ENCODE assay signal across 8 cellular contexts in genomic region chr17:82096709-82097186, GRCh38. TPM values are rescaled to one million over a fixed set of nuclear protein-coding genes. Genes with fewer than 3 reads are reported as not detected.
DNase-seq lines count a peak whose midpoint lies in the region; FAIRE-seq and TF ChIP-seq lines count a peak whose summit lies in the region.

No MANE protein-coding gene starts in this region.

- H3K4me3 ChIP-seq in bronchial epithelial cell (ENCODE audit: low read depth, low read length) = peak overlapping the region; percentile 84
- peak overlapping the region; percentile 83 for H3K4me3 ChIP-seq in mesodermal cell (ENCODE audit: extremely low read depth, insufficient read depth, low read length, poor library complexity, severe bottlenecking)
- peak overlapping the region; percentile 63 to 98 for H3K4me3 ChIP-seq in vagina

- H3K36me3 ChIP-seq in bronchial epithelial cell (ENCODE audit: control insufficient read depth, insufficient read depth, low read length) (peaks cover 40% of the 10 kb centered on the region), mesodermal cell (ENCODE audit: control insufficient read depth, insufficient read depth, low read length) (peaks cover 48% of the 10 kb centered on the region), vagina (peaks cover 0 to 44% of the 10 kb centered on the region in 2 donors)

- H3K27ac ChIP-seq in mesodermal cell (ENCODE audit: low read depth, low read length, severe bottlenecking) = peak overlapping the region; percentile 36
- H3K27ac ChIP-seq in vagina = peak overlapping the region; percentile 93

- TF ChIP-seq CTCF in bronchial epithelial cell (IDR thresholded peaks at IDR 0.05; ENCODE audit: insufficient read depth, low read length, severe bottlenecking) = no peak
- TF ChIP-seq CTCF in vagina (IDR thresholded peaks at IDR 0.05) = no peak

- H3K27me3 ChIP-seq in bronchial epithelial cell (ENCODE audit: control insufficient read depth, insufficient read depth, low read length) (no peaks in the 10 kb centered on the region), vagina (no peaks in the 10 kb centered on the region)

- H3K9me3 ChIP-seq in mesodermal cell (ENCODE audit: control insufficient read depth, low read length) (no peaks in the 10 kb centered on the region), vagina (no peaks in the 10 kb centered on the region)

- H3K4me1 ChIP-seq in mesodermal cell (ENCODE audit: control insufficient read depth, insufficient read depth, low read length, poor library complexity, severe bottlenecking) = peaks cover 23% of the 10 kb centered on the region
- peaks cover 52% of the 10 kb centered on the region for H3K4me1 ChIP-seq in vagina

- intact Hi-C loops in vagina (cut with DNase I) = loop anchor here (5.0 kb wide), 1 partner anchor 64 kb away; the partner anchor contains the start of gene RAC3

- TF ChIP-seq POLR2A in vagina (IDR thresholded peaks at IDR 0.05) = no peak

- no peak for FAIRE-seq in bronchial epithelial cell (lab: Jason Lieb, UNC)

- WGBS in mesodermal cell (ENCODE audit: insufficient coverage in 2 of 2), 2 experiments = 33 to 44% methylated on average over 7 to 8 of the region's 8 CpGs

- DNase-seq in stimulated activated CD4-positive, alpha-beta T cell treated with anti-CD3 and anti-CD28 coated beads, Interleukin-15, amount 100 ng/mL, for 24 hours = peak; percentile 16
- no peak for DNase-seq in stimulated activated CD4-positive, alpha-beta T cell treated with anti-CD3 and anti-CD28 coated beads, Interleukin-12 subunit alpha, Interleukin-12 subunit beta, amount 100 ng/mL, for 4 hours
- DNase-seq in bronchial epithelial cell (ENCODE audit: low read depth) (no peak), vagina (ENCODE audit: extremely low spot score in 2 of 2) (no peak), NCI-H2196 treated with DMSO at 0.1 percent for 48 hours (lab: John Stamatoyannopoulos, UW; ENCODE audit: unreplicated experiment) (no peak), iPS-NIHi11 (ENCODE audit: low spot score) (no peak), Kasumi-1 (lab: John Stamatoyannopoulos, UW) (no peak)

RNA-seq across cellular contexts. Expression of gene FASN, which starts 1.3 kb away (rescaled TPM):
- total RNA-seq in bronchial epithelial cell (37.1 and 38.5 TPM in 2 replicates), vagina (127 TPM)
- polyA plus RNA-seq in mesodermal cell (2013, experiment 1 of 2) = 319 TPM
- polyA plus RNA-seq in mesodermal cell (2013, experiment 2 of 2) = 248 TPM

RNA-seq across cellular contexts. Expression of gene DUS1L, which starts 31.1 kb away (rescaled TPM):
- total RNA-seq in bronchial epithelial cell (122 and 125 TPM in 2 replicates), vagina (72.4 TPM)
- 66.0 TPM for polyA plus RNA-seq in mesodermal cell (2013, experiment 1 of 2)
- polyA plus RNA-seq in mesodermal cell (2013, experiment 2 of 2) = 57.5 TPM

RNA-seq across cellular contexts. Expression of gene GPS1, which starts 45.0 kb away (rescaled TPM):
- total RNA-seq in bronchial epithelial cell = 83.7 and 117 TPM in 2 replicates
- polyA plus RNA-seq in mesodermal cell (2013, experiment 1 of 2) = 124 TPM
- 105 TPM for polyA plus RNA-seq in mesodermal cell (2013, experiment 2 of 2)
- total RNA-seq in vagina = 80.3 TPM

RNA-seq across cellular contexts. Expression of gene RFNG, which starts 45.1 kb away (rescaled TPM):
- total RNA-seq in bronchial epithelial cell (26.3 and 38.7 TPM in 2 replicates), vagina (61.4 TPM)
- polyA plus RNA-seq in mesodermal cell (2013, experiment 1 of 2) = 42.4 TPM
- polyA plus RNA-seq in mesodermal cell (2013, experiment 2 of 2) = 31.9 TPM

RNA-seq across cellular contexts. Expression of gene DCXR, which starts 59.3 kb away (rescaled TPM):
- 83.3 and 87.9 TPM in 2 replicates for total RNA-seq in bronchial epithelial cell
- polyA plus RNA-seq in mesodermal cell (2013, experiment 1 of 2) = 73.2 TPM
- polyA plus RNA-seq in mesodermal cell (2013, experiment 2 of 2) = 60.0 TPM
- total RNA-seq in vagina = 106 TPM
